In the genomic region with DNA sequence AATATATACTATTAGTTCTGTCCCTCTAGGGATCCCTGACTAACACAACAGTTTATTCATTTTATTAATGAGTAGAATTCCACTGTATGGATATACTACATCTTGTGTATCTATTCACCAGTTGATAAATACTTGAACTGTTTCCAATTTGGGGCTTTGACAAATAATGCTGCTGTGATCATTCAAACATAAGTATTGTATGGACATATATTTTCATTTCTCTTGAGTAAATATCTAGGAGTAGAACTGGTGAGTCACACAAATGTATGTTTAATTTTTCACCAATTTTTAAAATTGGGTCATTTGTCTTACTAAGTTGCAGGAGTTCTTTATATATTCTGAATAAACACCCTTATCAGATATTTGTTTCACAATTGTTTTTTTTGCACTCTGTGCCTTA, we compare ENCODE assay signal across 6 cellular contexts.
"Had no signal": no experiment of that assay in that cellular context is flagged by ENCODE, and none has a peak within 500 bp of the region (broad histone marks: within the 10 kb centered on the region; RNA-seq: fewer than 3 reads in every experiment).

No MANE protein-coding gene starts in this region.

- H3K27ac ChIP-seq: GM23248, HL-60 had no signal

- H2AFZ ChIP-seq: GM23248 had no signal

- H3K4me3 ChIP-seq: GM23248 had no signal

- DNase-seq: GM23248, GOT3, H7, HCEC 1CT, HFFc6 had no signal
